Comparison of ENCODE assay signal across 26 cellular contexts in the genomic region with DNA sequence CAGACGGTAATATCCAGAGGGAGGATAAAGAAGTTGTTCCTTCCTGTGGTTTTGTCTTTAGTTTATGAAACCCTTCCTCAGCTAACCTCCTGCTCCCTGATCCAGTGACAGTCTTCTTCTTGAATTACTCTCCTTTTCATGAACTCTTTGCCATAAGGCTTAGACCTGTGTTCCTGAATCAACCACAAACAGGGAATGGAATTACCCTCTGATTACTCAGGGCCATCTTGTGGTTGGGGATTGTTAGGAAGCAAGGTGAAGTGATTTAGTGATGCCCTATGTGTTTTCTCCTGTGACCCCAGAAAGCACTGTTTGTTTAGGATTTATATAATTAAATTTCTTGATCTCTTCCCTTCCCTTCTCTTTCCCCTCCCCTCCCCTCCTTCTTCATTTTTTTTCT.
DNase-seq lines count a peak whose midpoint lies in the region; ATAC-seq, FAIRE-seq and TF ChIP-seq lines count a peak whose summit lies in the region.
"Had no signal": no experiment of that assay in that cellular context is flagged by ENCODE, and none has a peak within 500 bp of the region (broad histone marks: within the 10 kb centered on the region; RNA-seq: fewer than 3 reads in every experiment).

No MANE protein-coding gene starts in this region.

- H3K4me3 ChIP-seq in A549 (no peak overlapping the region), H7 (ENCODE audit: insufficient read depth, low read depth, low read length) (no peak overlapping the region), H1 (ENCODE audit: extremely low read depth in 1 of 4, insufficient read depth in 2 of 4, low read depth in 3 of 4, low read length in 4 of 4) (no peak overlapping the region), right cardiac atrium (ENCODE audit: low read length) (no peak overlapping the region)
- H3K4me3 ChIP-seq: sigmoid colon, thoracic aorta had no signal

- no peak overlapping the region for H3K14ac ChIP-seq in H1 (ENCODE audit: insufficient read length)

- no peak overlapping the region for H2BK12ac ChIP-seq in H1 (ENCODE audit: low read depth, low read length)

- no peak overlapping the region for H4K8ac ChIP-seq in H1 (ENCODE audit: extremely low read depth, insufficient read depth, low read length)

- no peak overlapping the region for H2AK5ac ChIP-seq in H1 (ENCODE audit: low read depth, low read length)

- TF ChIP-seq POLR2A in A549 (IDR thresholded peaks at IDR 0.05; ENCODE audit: low read length) (no peak), H1 (IDR thresholded peaks at IDR 0.05; ENCODE audit: control extremely low read depth in 1 of 2, low read depth in 2 of 2, low read length in 2 of 2) (no peak)

- H3K23me2 ChIP-seq in H1 (ENCODE audit: low read depth, low read length): no peaks in the 10 kb centered on the region

- no peak for ATAC-seq in A549
- ATAC-seq in right cardiac atrium: no peak
- no peak for ATAC-seq in HG02938 (IDR thresholded peaks at IDR 0.05; ENCODE audit: unreplicated experiment)

- H3K9ac ChIP-seq in H1 (replicated peaks in 1 of 4; ENCODE audit: extremely low read depth in 1 of 4, low read depth in 3 of 4, low read length in 3 of 4): no peak overlapping the region
- H3K9ac ChIP-seq: SK-N-SH had no signal

- H4K91ac ChIP-seq in H1 (replicated peaks; ENCODE audit: insufficient read length, low read length): no peak overlapping the region

- intact Hi-C loops in right cardiac atrium (cut with DNase I): no loop called here

- H3K79me1 ChIP-seq in H1 (ENCODE audit: low read depth, low read length): no peaks in the 10 kb centered on the region

- TF ChIP-seq EP300 in A549 (IDR thresholded peaks at IDR 0.05) (no peak), H1 (IDR thresholded peaks at IDR 0.05; ENCODE audit: borderline replicate concordance in 1 of 2, low read depth in 2 of 2, low read length in 2 of 2) (no peak)

- H3K4me2 ChIP-seq in A549 (no peak overlapping the region), H1 (ENCODE audit: insufficient read depth in 1 of 2, low read depth in 2 of 2, low read length in 2 of 2) (no peak overlapping the region)
- H3K4me2 ChIP-seq: SK-N-SH had no signal

- WGBS in A549 (ENCODE audit: missing lambda C conversion rate): 92% methylated on average over 1 of the region's 1 CpG
- 100% methylated on average over 1 of the region's 1 CpG; no CpG with 5 or more reads in 1 of the 2 experiments for WGBS in H1 (ENCODE audit: extremely low coverage in 1 of 2, insufficient coverage in 1 of 2, insufficient read length in 1 of 2, insufficient replicate concordance in 2 of 2, low coverage in 1 of 2, low lambda C conversion rate in 2 of 2, missing lambda C conversion rate in 1 of 2), 2 experiments
- WGBS in right cardiac atrium: 65% methylated on average over 1 of the region's 1 CpG

- peak overlapping the region; percentile 76 for H2AFZ ChIP-seq in H1 (ENCODE audit: low read length)

- H4K5ac ChIP-seq in H1 (ENCODE audit: insufficient read length, low read depth, low read length): no peak overlapping the region

- H3K18ac ChIP-seq in H1 (ENCODE audit: extremely low read depth, low read length): no peak overlapping the region

- no peak overlapping the region for H3K56ac ChIP-seq in H1 (replicated peaks; ENCODE audit: insufficient read length, low read depth, low read length)

- H2BK5ac ChIP-seq in H1 (ENCODE audit: low read depth, low read length): no peak overlapping the region

- H3K36me3 ChIP-seq in H7 (replicated peaks; ENCODE audit: control insufficient read depth, insufficient read depth, low read length): no peaks in the 10 kb centered on the region
- H3K36me3 ChIP-seq in H1 (ENCODE audit: control insufficient read depth in 2 of 4, insufficient read depth in 4 of 4, low read length in 3 of 4): no peaks in the 10 kb centered on the region
- H3K36me3 ChIP-seq: sigmoid colon, thoracic aorta, WERI-Rb-1 had no signal

- H2BK20ac ChIP-seq in H1 (ENCODE audit: low read length): no peak overlapping the region

- TF ChIP-seq RAD21 in A549 (conservative IDR thresholded peaks at IDR 0.05 in 1 of 2, IDR thresholded peaks at IDR 0.05 in 1 of 2) (peak; percentile 22 to 31; a peak in 1 of 5 replicates), H1 (IDR thresholded peaks at IDR 0.05 in 1 of 2, conservative IDR thresholded peaks at IDR 0.05 in 1 of 2; ENCODE audit: low read depth in 2 of 2, low read length in 2 of 2) (peak; percentile 32 to 45)

- H2BK120ac ChIP-seq in H1 (replicated peaks; ENCODE audit: low read depth, low read length): no peak overlapping the region

- H3K9me3 ChIP-seq in A549 (no peaks in the 10 kb centered on the region), H1 (ENCODE audit: insufficient read depth in 2 of 2, low read depth in 1 of 2, low read length in 1 of 2) (no peaks in the 10 kb centered on the region), right cardiac atrium (ENCODE audit: control insufficient read depth, low read length) (no peaks in the 10 kb centered on the region)
- H3K9me3 ChIP-seq: Caco-2, sigmoid colon, SK-N-SH, thoracic aorta had no signal

- no peak overlapping the region for H2BK15ac ChIP-seq in H1 (ENCODE audit: low read length)

- FAIRE-seq in A549 (lab: Jason Lieb, UNC): peak; percentile 68
- no peak for FAIRE-seq in H1 (lab: Jason Lieb, UNC)
- FAIRE-seq: GM12891, kidney had no signal

- H3K27ac ChIP-seq in A549 (no peak overlapping the region), H1 (ENCODE audit: low read depth, low read length) (no peak overlapping the region), right cardiac atrium (ENCODE audit: low read length) (no peak overlapping the region)
- H3K27ac ChIP-seq: sigmoid colon, thoracic aorta, WERI-Rb-1 had no signal

- POLR2A ChIA-PET in A549 (lab: Yijun Ruan, JAX): no interaction called here
- POLR2A ChIA-PET in H1 (lab: Charles Lee; ENCODE audit: partially characterized antibody): no interaction called here

- TF ChIP-seq CTCF in A549 (IDR thresholded peaks at IDR 0.05) (0 out of 3 replicates have a peak, but pooled peaks have one; percentile 14), H1 (IDR thresholded peaks at IDR 0.05; ENCODE audit: control extremely low read depth in 1 of 3, insufficient read depth in 1 of 3, low read depth in 1 of 3, low read length in 3 of 3) (peak in 1 of 3 experiments; percentile 16; a peak in 2 of 4 replicates), GM13976 (IDR thresholded peaks at IDR 0.05; ENCODE audit: borderline replicate concordance, control extremely low read depth, extremely low read depth, insufficient read depth, missing control alignments) (no peak)

- H3K27me3 ChIP-seq in H7 (ENCODE audit: control insufficient read depth, insufficient read depth, low read length) (no peaks in the 10 kb centered on the region), H1 (replicated peaks in 1 of 4; ENCODE audit: control insufficient read depth in 3 of 4, extremely low read depth in 1 of 4, insufficient read depth in 3 of 4, low read length in 3 of 4) (no peaks in the 10 kb centered on the region), right cardiac atrium (ENCODE audit: control insufficient read depth, insufficient read depth) (no peaks in the 10 kb centered on the region)
- H3K27me3 ChIP-seq: sigmoid colon had no signal

- DNase-seq in A549 (ENCODE audit: low read depth in 1 of 2, low spot score in 1 of 2): peak in 1 of 2 experiments; percentile 27
- peak; percentile 9 for DNase-seq in H7
- DNase-seq in OCI-M1 (lab: John Stamatoyannopoulos, UW): peak; percentile 7
- DNase-seq in H1 (ENCODE audit: low read depth in 1 of 2, low spot score in 2 of 2): no peak
- no peak for DNase-seq in right cardiac atrium
- DNase-seq in AG20443 (ENCODE audit: low spot score): no peak
- DNase-seq in GM13976 (ENCODE audit: low spot score): no peak
- DNase-seq: activated CD4-positive, alpha-beta T cell treated with anti-CD3 and anti-CD28 coated beads, Interleukin-2, amount 50 U/mL, for 1 hour; anterior cingulate cortex; C1 segment of cervical spinal cord; Caco-2; caudate nucleus; dermis blood vessel endothelial cell; DND-41; HFFc6; KG1; kidney; NCI-H1930; NCI-H345; sigmoid colon; SK-N-SH; stimulated activated naive CD4-positive, alpha-beta T cell treated with Interleukin-2 at 50 U/mL for 16 hours; WERI-Rb-1 had no signal

- CTCF ChIA-PET in A549 (lab: Yijun Ruan, JAX): interaction anchor here (0.8 kb wide), 1 partner anchor 11 kb away, joined by 3 read pairs; no protein-coding TSS in a partner anchor
- CTCF ChIA-PET in H1 (lab: Charles Lee; ENCODE audit: partially characterized antibody): no interaction called here

- no peaks in the 10 kb centered on the region for H4K20me1 ChIP-seq in H1 (replicated peaks in 1 of 2; ENCODE audit: control insufficient read depth in 1 of 2, insufficient read depth in 2 of 2, low read length in 2 of 2)

- H3K4me1 ChIP-seq in A549: peaks cover 2% of the 10 kb centered on the region; the same call in 1 of the 3 replicates
- H3K4me1 ChIP-seq in H1 (replicated peaks in 1 of 4; ENCODE audit: control insufficient read depth in 3 of 4, insufficient read depth in 4 of 4, low read length in 3 of 4): no peaks in the 10 kb centered on the region
- H3K4me1 ChIP-seq in right cardiac atrium (ENCODE audit: control insufficient read depth, insufficient read depth, low read length): no peaks in the 10 kb centered on the region
- H3K4me1 ChIP-seq: Caco-2, sigmoid colon had no signal

- no peaks in the 10 kb centered on the region for H3K79me2 ChIP-seq in H1 (ENCODE audit: control insufficient read depth in 1 of 2, insufficient read depth in 2 of 2, low read length in 2 of 2)

- H3K4ac ChIP-seq in H1 (replicated peaks; ENCODE audit: insufficient read length, low read depth, low read length): no peak overlapping the region

- no peak overlapping the region for H3K23ac ChIP-seq in H1 (ENCODE audit: insufficient read length)

- in situ Hi-C loops in GM13976 (cut with MboI; ENCODE audit: low sequenced_read_pairs, unreplicated experiment): no loop called here

TF ChIP-seq in A549, 52 proteins besides CTCF, POLR2A, EP300 and RAD21:
- 0 out of 3 replicates have a peak, but pooled peaks have one; percentile 10 for TF ChIP-seq SMC3 (IDR thresholded peaks at IDR 0.05)
- no peak for TF ChIP-seq EHMT2 (IDR thresholded peaks at IDR 0.05; ENCODE audit: low read depth)
- no peak for TF ChIP-seq MAZ (IDR thresholded peaks at IDR 0.05; ENCODE audit: borderline replicate concordance, low read depth, low read length)
- no peak for TF ChIP-seq NFE2L2 (conservative IDR thresholded peaks at IDR 0.05; ENCODE audit: low read length)
TF ChIP-seq in A549: peak in this region for 1.

TF ChIP-seq in H1, 55 proteins besides CTCF, POLR2A, EP300 and RAD21 (continues in another document):
- TF ChIP-seq ATF2 (IDR thresholded peaks at IDR 0.05; ENCODE audit: low read length) (no peak), JUN (IDR thresholded peaks at IDR 0.05; ENCODE audit: low read depth, low read length) (no peak)

Comparison
In these comparisons a context has a peak if more than half of its experiments do, and no peak if none do; other contexts are left out.
1. DNase-seq: peak in H7 (single experiment) and OCI-M1 (single experiment); none in H1 (0 of 2), right cardiac atrium (0 of 3), AG20443 (single experiment) and GM13976 (single experiment).
2. Of the 18 proteins assayed by ChIP-seq in both H1 and A549: peak only in H1: none; only in A549: none; in both: RAD21; in neither: 16; mixed calls (peak in some experiments, not most) for 1.